1 cellular context compared by ENCODE assay signal in the genomic region with DNA sequence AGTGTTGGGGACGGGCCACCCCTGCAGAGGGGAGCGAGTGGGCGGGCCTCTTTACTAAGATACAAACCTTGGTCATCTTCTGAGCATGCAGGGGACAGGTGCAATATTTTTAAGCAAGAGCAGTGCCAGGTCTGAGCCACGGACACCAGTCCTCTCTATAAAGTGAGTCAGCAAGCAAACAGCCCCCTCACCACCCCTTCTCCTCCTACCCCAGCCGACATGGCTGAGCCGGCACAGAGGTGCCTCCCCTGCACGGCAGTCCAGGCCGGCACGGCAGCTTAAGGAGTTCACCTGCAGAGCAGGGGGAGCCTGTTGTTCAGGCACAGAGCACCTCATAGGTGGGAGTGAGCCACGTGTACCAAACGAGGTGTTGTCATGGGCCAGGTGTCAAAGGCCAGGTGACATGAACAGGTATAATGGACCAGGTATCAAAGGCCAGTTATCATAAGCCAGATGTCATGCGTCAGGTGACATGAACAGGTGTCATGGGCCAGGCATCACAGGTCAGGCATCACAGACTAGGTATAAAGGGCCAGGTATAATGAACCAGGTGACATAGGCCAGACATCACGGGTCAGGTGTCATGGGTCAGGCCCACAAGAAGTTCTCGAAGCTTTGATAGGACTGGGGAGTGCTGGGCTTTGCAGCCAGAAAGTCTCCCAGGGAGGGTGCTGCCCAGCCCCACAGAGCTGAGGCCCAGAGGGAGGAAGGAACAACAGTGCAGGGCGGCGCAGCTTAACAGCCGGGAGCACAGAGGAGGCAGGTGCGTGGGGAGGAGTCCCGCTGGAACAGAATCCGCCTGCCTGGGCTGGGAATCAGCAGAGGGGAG.
TF ChIP-seq lines count a peak whose summit lies in the region.

No MANE protein-coding gene starts in this region.

TF ChIP-seq in IMR-90, 13 proteins besides CTCF, POLR2A, EP300 and RAD21 (continued from another document):
- TF ChIP-seq, protein P1, sequence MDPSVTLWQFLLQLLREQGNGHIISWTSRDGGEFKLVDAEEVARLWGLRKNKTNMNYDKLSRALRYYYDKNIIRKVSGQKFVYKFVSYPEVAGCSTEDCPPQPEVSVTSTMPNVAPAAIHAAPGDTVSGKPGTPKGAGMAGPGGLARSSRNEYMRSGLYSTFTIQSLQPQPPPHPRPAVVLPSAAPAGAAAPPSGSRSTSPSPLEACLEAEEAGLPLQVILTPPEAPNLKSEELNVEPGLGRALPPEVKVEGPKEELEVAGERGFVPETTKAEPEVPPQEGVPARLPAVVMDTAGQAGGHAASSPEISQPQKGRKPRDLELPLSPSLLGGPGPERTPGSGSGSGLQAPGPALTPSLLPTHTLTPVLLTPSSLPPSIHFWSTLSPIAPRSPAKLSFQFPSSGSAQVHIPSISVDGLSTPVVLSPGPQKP (IDR thresholded peaks at IDR 0.05; ENCODE audit: borderline replicate concordance, low read depth, low read length), result no peak
- no peak for TF ChIP-seq MAZ (IDR thresholded peaks at IDR 0.05; ENCODE audit: borderline replicate concordance, low read depth, low read length)
